In the genomic region with DNA sequence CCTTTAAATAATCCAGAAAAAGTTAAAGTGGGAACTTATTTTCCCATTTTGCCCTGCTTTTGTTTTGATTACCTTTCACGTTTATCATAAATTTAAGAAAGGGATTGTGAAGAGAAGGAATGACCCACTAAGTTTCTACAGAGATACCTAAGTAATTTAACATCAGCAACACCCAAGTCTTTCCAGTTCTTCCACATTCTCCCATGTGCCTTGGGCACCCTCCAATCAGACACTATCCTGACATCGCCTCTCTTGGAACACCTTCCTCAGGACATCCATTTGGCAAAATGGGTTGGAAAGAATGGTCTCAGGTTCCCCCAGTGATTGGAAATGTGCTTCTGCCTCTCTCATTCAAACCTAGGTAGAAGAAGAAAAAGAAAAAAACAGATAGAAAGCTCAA, we compare ENCODE assay signal across 27 cellular contexts. TPM values are rescaled to one million over a fixed set of nuclear protein-coding genes. Genes with fewer than 3 reads are reported as not detected.
"Had no signal": no experiment of that assay in that cellular context is flagged by ENCODE, and none has a peak within 500 bp of the region (broad histone marks: within the 10 kb centered on the region; RNA-seq: fewer than 3 reads in every experiment).

No MANE protein-coding gene starts in this region.

- H3K36me3 Mint-ChIP-seq: memory B cell; naive thymus-derived CD4-positive, alpha-beta T cell; natural killer cell treated with Interleukin-12 subunit alpha and Interleukin-12 subunit beta and Interleukin-15 and Interleukin-18, amount 100 ng/mL, for 72 hours had no signal

- H3K27me3 ChIP-seq: hepatocyte, ovary, right atrium auricular region, right lobe of liver, tibial nerve, upper lobe of right lung had no signal

- H3K27me3 Mint-ChIP-seq: memory B cell; naive thymus-derived CD4-positive, alpha-beta T cell; natural killer cell treated with Interleukin-12 subunit alpha and Interleukin-12 subunit beta and Interleukin-15 and Interleukin-18, amount 100 ng/mL, for 72 hours; progenitor cell of endocrine pancreas; stimulated activated naive CD8-positive, alpha-beta T cell treated with anti-CD3 and anti-CD28 coated beads, Interleukin-15, Interleukin-2, amounts not matched to agents 100 ng/mL and 50 ng/mL, for 24 hours had no signal

- H3K4me1 ChIP-seq: left ventricle myocardium inferior, right atrium auricular region, upper lobe of right lung had no signal

- H3K9me3 ChIP-seq: ovary, right lobe of liver, upper lobe of right lung had no signal

- DNase-seq: islet precursor cell; left ventricle myocardium inferior; midbrain; mucosa of descending colon; naive thymus-derived CD4-positive, alpha-beta T cell; ovary; right lobe of liver; stimulated activated CD4-positive, alpha-beta T cell treated with anti-CD3 and anti-CD28 coated beads, Interleukin-12 subunit alpha, Interleukin-12 subunit beta, amount 100 ng/mL, for 4 hours; stimulated activated CD4-positive, alpha-beta T cell treated with anti-CD3 and anti-CD28 coated beads, Interleukin-15, amount 100 ng/mL, for 24 hours; stimulated activated CD4-positive, alpha-beta T cell treated with anti-CD3 and anti-CD28 coated beads, Interleukin-2, amount 100 ng/mL, for 24 hours; stimulated activated CD4-positive, alpha-beta T cell treated with anti-CD3 and anti-CD28 coated beads, Interleukin-4, amount 100 ng/mL, for 1 hour; stimulated activated naive CD4-positive, alpha-beta T cell; upper lobe of right lung had no signal

- ATAC-seq: mucosa of descending colon; naive thymus-derived CD4-positive, alpha-beta T cell; natural killer cell treated with Interleukin-12 subunit alpha and Interleukin-12 subunit beta and Interleukin-15 and Interleukin-18, amount 100 ng/mL, for 72 hours; right lobe of liver; upper lobe of right lung had no signal

- H3K4me3 Mint-ChIP-seq: memory B cell; naive thymus-derived CD4-positive, alpha-beta T cell; natural killer cell treated with Interleukin-12 subunit alpha and Interleukin-12 subunit beta and Interleukin-15 and Interleukin-18, amount 100 ng/mL, for 72 hours; stimulated activated naive CD8-positive, alpha-beta T cell treated with anti-CD3 and anti-CD28 coated beads, Interleukin-15, Interleukin-2, amounts not matched to agents 100 ng/mL and 50 ng/mL, for 24 hours had no signal

- H3K4me3 ChIP-seq: hepatocyte, left ventricle myocardium inferior, lung, mucosa of descending colon, ovary, right atrium auricular region, right lobe of liver, tibial nerve, upper lobe of right lung had no signal

- H3K27ac Mint-ChIP-seq: memory B cell; naive thymus-derived CD4-positive, alpha-beta T cell; natural killer cell treated with Interleukin-12 subunit alpha and Interleukin-12 subunit beta and Interleukin-15 and Interleukin-18, amount 100 ng/mL, for 72 hours; progenitor cell of endocrine pancreas; stimulated activated naive CD8-positive, alpha-beta T cell treated with anti-CD3 and anti-CD28 coated beads, Interleukin-15, Interleukin-2, amounts not matched to agents 100 ng/mL and 50 ng/mL, for 24 hours had no signal

- H3K27ac ChIP-seq: hepatocyte, left ventricle myocardium inferior, ovary, right atrium auricular region, right lobe of liver, tibial nerve, upper lobe of right lung had no signal

- H3K36me3 ChIP-seq: left ventricle myocardium inferior, ovary, right atrium auricular region, right lobe of liver, tibial nerve, upper lobe of right lung had no signal

- H3K4me1 Mint-ChIP-seq: memory B cell; naive thymus-derived CD4-positive, alpha-beta T cell had no signal

RNA-seq across cellular contexts. Expression of a gene that starts 6.3 kb away (rescaled TPM):
- total RNA-seq: kidney epithelial cell; left ventricle myocardium inferior; mucosa of descending colon; myocyte; naive thymus-derived CD4-positive, alpha-beta T cell; natural killer cell treated with Interleukin-12 subunit alpha and Interleukin-12 subunit beta and Interleukin-15 and Interleukin-18, amount 100 ng/mL, for 72 hours; omental fat pad; progenitor cell of endocrine pancreas; pulmonary artery endothelial cell; right atrium auricular region; subcutaneous adipose tissue; upper lobe of right lung had no signal
- polyA plus RNA-seq: naive thymus-derived CD4-positive, alpha-beta T cell; neural cell had no signal

RNA-seq across cellular contexts. Expression of a gene that starts 53.0 kb away (rescaled TPM):
- total RNA-seq: naive thymus-derived CD4-positive, alpha-beta T cell; natural killer cell treated with Interleukin-12 subunit alpha and Interleukin-12 subunit beta and Interleukin-15 and Interleukin-18, amount 100 ng/mL, for 72 hours; pulmonary artery endothelial cell had no signal
- polyA plus RNA-seq: naive thymus-derived CD4-positive, alpha-beta T cell; neural cell had no signal
